9 cellular contexts compared by ENCODE assay signal in the genomic region with DNA sequence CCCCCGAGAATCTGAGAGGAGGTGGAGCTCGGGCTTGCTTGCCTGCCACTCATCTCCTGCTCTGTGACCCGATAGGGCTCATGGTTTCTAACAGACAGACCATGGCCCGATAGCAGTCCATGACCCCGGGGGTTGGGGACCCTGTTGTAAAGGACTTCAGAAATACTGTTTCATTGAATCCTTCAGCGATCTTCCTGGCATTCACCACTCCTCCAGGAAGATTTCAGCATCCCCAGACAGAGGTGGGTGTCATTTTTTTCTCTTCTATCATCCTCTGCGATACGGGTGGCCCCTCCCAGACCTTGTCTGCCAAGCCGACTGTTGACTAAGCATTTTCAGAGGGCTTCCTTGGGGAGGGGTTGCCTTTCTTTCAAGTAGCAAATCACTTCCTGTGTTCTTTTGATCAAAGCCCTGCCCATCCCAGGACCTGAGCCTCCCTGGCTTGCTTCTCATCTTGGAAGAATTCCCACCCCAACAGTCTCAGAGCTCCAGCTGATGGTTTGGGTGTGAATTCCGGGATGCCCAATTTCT. TPM values are rescaled to one million over a fixed set of nuclear protein-coding genes. Genes with fewer than 3 reads are reported as not detected.
DNase-seq lines count a peak whose midpoint lies in the region; ATAC-seq and TF ChIP-seq lines count a peak whose summit lies in the region.
"Had no signal": no experiment of that assay in that cellular context is flagged by ENCODE, and none has a peak within 500 bp of the region (broad histone marks: within the 10 kb centered on the region; RNA-seq: fewer than 3 reads in every experiment).

No MANE protein-coding gene starts in this region.

- WGBS in transverse colon (ENCODE audit: low coverage in 1 of 2), 2 donors: 0 to 31% methylated on average over 1 to 9 of the region's 10 CpGs

- no peaks in the 10 kb centered on the region for H3K9me3 ChIP-seq in transverse colon

- intact Hi-C loops in cardiac septum (cut with DNase I) (loop anchor here (5.0 kb wide), 1 partner anchor 223 kb away; no protein-coding TSS in a partner anchor), Right ventricle myocardium inferior (cut with DNase I) (loop anchor here (5.0 kb wide), 1 partner anchor 223 kb away; no protein-coding TSS in a partner anchor), left ventricle myocardium superior (cut with micrococcal nuclease) (no loop called here), transverse colon (cut with DNase I; ENCODE audit: low total_unique reads) (loop anchor here (10.0 kb wide), 1 partner anchor 69 kb away; no protein-coding TSS in a partner anchor)

- H3K27ac ChIP-seq in transverse colon: peak overlapping the region; percentile 47 to 71 (median 58)

- in situ Hi-C loops in transverse colon (cut with MboI; ENCODE audit: low pct_ligation_motif_present in 1 of 4, low pct_unique_long_range_greater_than_20kb in 1 of 4, low sequenced_read_pairs in 3 of 4): no loop called here

- no peak for TF ChIP-seq POLR2A in transverse colon (IDR thresholded peaks at IDR 0.05)

- peak overlapping the region in 3 of 4 donors; percentile 11 to 44 (median 22) for H3K4me3 ChIP-seq in transverse colon

- peaks cover 0 to 19% (median 6%) of the 10 kb centered on the region in 4 donors for H3K4me1 ChIP-seq in transverse colon

- H3K36me3 ChIP-seq in transverse colon: no peaks in the 10 kb centered on the region

- H3K27me3 ChIP-seq in transverse colon: peaks cover 16% of the 10 kb centered on the region

- no peak for ATAC-seq in Right ventricle myocardium inferior
- ATAC-seq in left ventricle myocardium superior: peak; percentile 23
- no peak for ATAC-seq in HG03460 (IDR thresholded peaks at IDR 0.05; ENCODE audit: unreplicated experiment)

- TF ChIP-seq CTCF in transverse colon (IDR thresholded peaks at IDR 0.05): no peak

- no peak for TF ChIP-seq EP300 in transverse colon (IDR thresholded peaks at IDR 0.05; ENCODE audit: low read depth)

- DNase-seq in cardiac septum (ENCODE audit: low spot score) (peak; percentile 79), Right ventricle myocardium inferior (ENCODE audit: missing footprints) (no peak), left ventricle myocardium superior (no peak), transverse colon (peak; percentile 38), NCI-H82 (lab: John Stamatoyannopoulos, UW) (no peak), RKO (ENCODE audit: low spot score) (no peak)
- DNase-seq in activated CD8-positive, alpha-beta memory T cell treated with anti-CD3 and anti-CD28 coated beads for 24 hours: peak; percentile 73

RNA-seq across cellular contexts. Expression of a gene that starts 1.7 kb away (rescaled TPM):
- 9.0 TPM for total RNA-seq in cardiac septum
- 9.3 TPM for total RNA-seq in Right ventricle myocardium inferior
- 8.0 TPM for total RNA-seq in left ventricle myocardium superior
- 10 to 100 TPM in 2 of 4 donors, 1 to 10 TPM in 2; 6.6 to 70.7 (median 10.9) TPM for total RNA-seq in transverse colon

RNA-seq across cellular contexts. Expression of a gene that starts 35.0 kb away (rescaled TPM):
- total RNA-seq in cardiac septum (15.0 TPM), Right ventricle myocardium inferior (10.0 TPM), left ventricle myocardium superior (10.0 TPM), transverse colon (10 to 100 TPM in 3 of 4 donors, 1 to 10 TPM in 1; 5.2 to 62.8 (median 20.7) TPM)

RNA-seq across cellular contexts. Expression of a gene that starts 54.9 kb away (rescaled TPM):
- total RNA-seq in cardiac septum (not detected), Right ventricle myocardium inferior (not detected), left ventricle myocardium superior (not detected), transverse colon (not detected)
- total RNA-seq: dermis microvascular lymphatic vessel endothelial cell had no signal

Comparison
In these comparisons a context has a peak if more than half of its experiments do, and no peak if none do; other contexts are left out.
1. DNase-seq: peak in cardiac septum (single experiment), activated CD8-positive, alpha-beta memory T cell treated with anti-CD3 and anti-CD28 coated beads for 24 hours (single experiment) and transverse colon (single experiment); none in Right ventricle myocardium inferior (single experiment), left ventricle myocardium superior (single experiment), NCI-H82 (single experiment) and RKO (single experiment).